Comparison of ENCODE assay signal across 1 cellular context in the genomic region with DNA sequence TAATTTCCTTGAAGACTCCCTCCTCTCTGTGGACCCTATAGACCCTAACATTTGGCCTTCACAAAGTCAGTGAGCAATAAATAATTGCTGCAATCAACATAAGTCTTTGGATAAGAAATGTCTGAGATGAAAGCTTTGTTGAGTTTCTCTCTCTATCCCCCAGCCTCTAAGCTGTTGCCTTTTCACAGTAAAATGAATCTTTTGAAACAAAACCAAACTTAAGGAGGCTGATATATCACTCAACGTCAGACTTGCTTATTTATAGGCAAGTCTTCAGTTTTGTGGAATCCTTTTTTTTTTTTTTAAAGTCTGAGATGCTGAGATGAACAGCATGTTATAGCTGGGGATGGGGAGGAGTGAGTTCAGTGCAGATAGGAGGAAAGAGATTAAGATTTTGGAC.
TF ChIP-seq lines count a peak whose summit lies in the region.

No MANE protein-coding gene starts in this region.

TF ChIP-seq in WTC11, 78 proteins besides CTCF, POLR2A, EP300 and RAD21 (continued from another document):
- TF ChIP-seq, protein P1, sequence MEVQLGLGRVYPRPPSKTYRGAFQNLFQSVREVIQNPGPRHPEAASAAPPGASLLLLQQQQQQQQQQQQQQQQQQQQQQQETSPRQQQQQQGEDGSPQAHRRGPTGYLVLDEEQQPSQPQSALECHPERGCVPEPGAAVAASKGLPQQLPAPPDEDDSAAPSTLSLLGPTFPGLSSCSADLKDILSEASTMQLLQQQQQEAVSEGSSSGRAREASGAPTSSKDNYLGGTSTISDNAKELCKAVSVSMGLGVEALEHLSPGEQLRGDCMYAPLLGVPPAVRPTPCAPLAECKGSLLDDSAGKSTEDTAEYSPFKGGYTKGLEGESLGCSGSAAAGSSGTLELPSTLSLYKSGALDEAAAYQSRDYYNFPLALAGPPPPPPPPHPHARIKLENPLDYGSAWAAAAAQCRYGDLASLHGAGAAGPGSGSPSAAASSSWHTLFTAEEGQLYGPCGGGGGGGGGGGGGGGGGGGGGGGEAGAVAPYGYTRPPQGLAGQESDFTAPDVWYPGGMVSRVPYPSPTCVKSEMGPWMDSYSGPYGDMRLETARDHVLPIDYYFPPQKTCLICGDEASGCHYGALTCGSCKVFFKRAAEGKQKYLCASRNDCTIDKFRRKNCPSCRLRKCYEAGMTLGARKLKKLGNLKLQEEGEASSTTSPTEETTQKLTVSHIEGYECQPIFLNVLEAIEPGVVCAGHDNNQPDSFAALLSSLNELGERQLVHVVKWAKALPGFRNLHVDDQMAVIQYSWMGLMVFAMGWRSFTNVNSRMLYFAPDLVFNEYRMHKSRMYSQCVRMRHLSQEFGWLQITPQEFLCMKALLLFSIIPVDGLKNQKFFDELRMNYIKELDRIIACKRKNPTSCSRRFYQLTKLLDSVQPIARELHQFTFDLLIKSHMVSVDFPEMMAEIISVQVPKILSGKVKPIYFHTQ (CRISPR knock-in tag; IDR thresholded peaks at IDR 0.05): no peak
- no peak for TF ChIP-seq JAZF1 (CRISPR knock-in tag; IDR thresholded peaks at IDR 0.05)
- TF ChIP-seq ZNF138 (CRISPR knock-in tag; conservative IDR thresholded peaks at IDR 0.05): no peak
- TF ChIP-seq, protein P2, sequence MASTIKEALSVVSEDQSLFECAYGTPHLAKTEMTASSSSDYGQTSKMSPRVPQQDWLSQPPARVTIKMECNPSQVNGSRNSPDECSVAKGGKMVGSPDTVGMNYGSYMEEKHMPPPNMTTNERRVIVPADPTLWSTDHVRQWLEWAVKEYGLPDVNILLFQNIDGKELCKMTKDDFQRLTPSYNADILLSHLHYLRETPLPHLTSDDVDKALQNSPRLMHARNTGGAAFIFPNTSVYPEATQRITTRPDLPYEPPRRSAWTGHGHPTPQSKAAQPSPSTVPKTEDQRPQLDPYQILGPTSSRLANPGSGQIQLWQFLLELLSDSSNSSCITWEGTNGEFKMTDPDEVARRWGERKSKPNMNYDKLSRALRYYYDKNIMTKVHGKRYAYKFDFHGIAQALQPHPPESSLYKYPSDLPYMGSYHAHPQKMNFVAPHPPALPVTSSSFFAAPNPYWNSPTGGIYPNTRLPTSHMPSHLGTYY (CRISPR knock-in tag; IDR thresholded peaks at IDR 0.05): no peak
- TF ChIP-seq, protein P3, sequence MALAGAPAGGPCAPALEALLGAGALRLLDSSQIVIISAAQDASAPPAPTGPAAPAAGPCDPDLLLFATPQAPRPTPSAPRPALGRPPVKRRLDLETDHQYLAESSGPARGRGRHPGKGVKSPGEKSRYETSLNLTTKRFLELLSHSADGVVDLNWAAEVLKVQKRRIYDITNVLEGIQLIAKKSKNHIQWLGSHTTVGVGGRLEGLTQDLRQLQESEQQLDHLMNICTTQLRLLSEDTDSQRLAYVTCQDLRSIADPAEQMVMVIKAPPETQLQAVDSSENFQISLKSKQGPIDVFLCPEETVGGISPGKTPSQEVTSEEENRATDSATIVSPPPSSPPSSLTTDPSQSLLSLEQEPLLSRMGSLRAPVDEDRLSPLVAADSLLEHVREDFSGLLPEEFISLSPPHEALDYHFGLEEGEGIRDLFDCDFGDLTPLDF (CRISPR knock-in tag; IDR thresholded peaks at IDR 0.05): no peak
- TF ChIP-seq ELF4 (CRISPR knock-in tag; IDR thresholded peaks at IDR 0.05; ENCODE audit: low read depth): no peak
TF ChIP-seq in WTC11: peak in this region for 0.
